16 cellular contexts compared by ENCODE assay signal in the genomic region with DNA sequence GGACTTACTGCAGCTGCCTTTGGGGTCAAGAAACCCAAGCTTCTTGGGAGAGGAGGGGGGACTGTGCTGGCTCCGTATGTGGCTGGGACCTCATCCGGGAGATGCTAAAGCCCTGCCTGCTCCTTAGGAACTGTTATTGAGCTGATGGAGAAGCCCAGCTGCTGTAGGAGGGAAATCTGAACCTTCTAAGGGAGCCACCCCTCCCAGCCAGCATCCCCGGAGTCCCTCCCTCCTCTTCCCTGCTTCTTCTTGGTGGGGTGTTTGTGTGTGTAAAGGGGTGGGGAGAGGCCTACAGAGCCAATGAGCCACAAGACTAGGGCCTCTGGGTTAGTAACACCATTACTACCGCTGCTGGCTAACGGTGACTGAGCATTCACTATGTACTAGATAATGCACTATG. TPM values are rescaled to one million over a fixed set of nuclear protein-coding genes. Genes with fewer than 3 reads are reported as not detected.
A peak's percentile ranks its signal among the peaks of the same experiment; 100 is the strongest.
DNase-seq lines count a peak whose midpoint lies in the region; ATAC-seq and TF ChIP-seq lines count a peak whose summit lies in the region.
"Had no signal": no experiment of that assay in that cellular context is flagged by ENCODE, and none has a peak within 500 bp of the region (broad histone marks: within the 10 kb centered on the region; RNA-seq: fewer than 3 reads in every experiment).

No MANE protein-coding gene starts in this region.

- TF ChIP-seq CTCF in chondrocyte (IDR thresholded peaks at IDR 0.05) (no peak), osteocyte (IDR thresholded peaks at IDR 0.05) (no peak)

- H3K4me3 Mint-ChIP-seq in activated CD4-positive, alpha-beta T cell treated with anti-CD3 and anti-CD28 coated beads, Interleukin-2, amount 10 ng/mL, durations not matched to agents 7 days and 5 days: no peak overlapping the region
- no peak overlapping the region for H3K4me3 Mint-ChIP-seq in chondrocyte (ENCODE audit: unreplicated experiment)
- H3K4me3 Mint-ChIP-seq in osteocyte (ENCODE audit: unreplicated experiment): no peak overlapping the region
- H3K4me3 Mint-ChIP-seq: HFFc6 had no signal

- H3K27ac ChIP-seq in aorta (ENCODE audit: low read depth in 1 of 2, low read length in 2 of 2): no peak overlapping the region
- H3K27ac ChIP-seq: KMS-11 had no signal

- peaks cover 62% of the 10 kb centered on the region for H3K4me1 Mint-ChIP-seq in activated CD4-positive, alpha-beta T cell treated with anti-CD3 and anti-CD28 coated beads, Interleukin-2, amount 10 ng/mL, durations not matched to agents 7 days and 5 days
- peaks cover 23% of the 10 kb centered on the region for H3K4me1 Mint-ChIP-seq in chondrocyte (ENCODE audit: low read depth)
- peaks cover 21% of the 10 kb centered on the region for H3K4me1 Mint-ChIP-seq in osteocyte (ENCODE audit: unreplicated experiment)

- no peaks in the 10 kb centered on the region for H3K9me3 ChIP-seq in aorta (ENCODE audit: control insufficient read depth, low read length)

- intact Hi-C loops in posterior vena cava (cut with DNase I) (no loop called here), aorta (cut with DNase I) (loop anchor here in 1 of 2 donors (10.0 kb wide), 1 partner anchor 179 kb away; no protein-coding TSS in a partner anchor)

- POLR2A ChIA-PET in activated CD4-positive, alpha-beta T cell treated with anti-CD3 and anti-CD28 coated beads, Interleukin-2, amount 10 ng/mL, durations not matched to agents 7 days and 5 days (lab: Charles Lee): no interaction called here

- no peaks in the 10 kb centered on the region for H3K4me1 ChIP-seq in aorta (ENCODE audit: control insufficient read depth in 1 of 2, insufficient read depth in 2 of 2, low read length in 2 of 2)

- H3K4me3 ChIP-seq in H7 (ENCODE audit: insufficient read depth, low read depth, low read length) (no peak overlapping the region), aorta (ENCODE audit: low read length in 2 of 2) (no peak overlapping the region)

- H3K36me3 ChIP-seq in H7 (replicated peaks; ENCODE audit: control insufficient read depth, insufficient read depth, low read length) (no peaks in the 10 kb centered on the region), aorta (ENCODE audit: control insufficient read depth in 1 of 2, insufficient read depth in 2 of 2, low read length in 1 of 2) (no peaks in the 10 kb centered on the region)

- peak overlapping the region; percentile 65 for H3K27ac Mint-ChIP-seq in activated CD4-positive, alpha-beta T cell treated with anti-CD3 and anti-CD28 coated beads, Interleukin-2, amount 10 ng/mL, durations not matched to agents 7 days and 5 days
- H3K27ac Mint-ChIP-seq in chondrocyte (ENCODE audit: unreplicated experiment): no peak overlapping the region
- H3K27ac Mint-ChIP-seq in osteocyte (ENCODE audit: unreplicated experiment): no peak overlapping the region
- H3K27ac Mint-ChIP-seq: HFFc6 had no signal

- WGBS in aorta, 2 donors: 87 to 88% methylated on average over 5 of the region's 5 CpGs

- no peaks in the 10 kb centered on the region for H3K9me3 Mint-ChIP-seq in activated CD4-positive, alpha-beta T cell treated with anti-CD3 and anti-CD28 coated beads, Interleukin-2, amount 10 ng/mL, durations not matched to agents 7 days and 5 days
- H3K9me3 Mint-ChIP-seq in chondrocyte (ENCODE audit: low read depth) (no peaks in the 10 kb centered on the region), osteocyte (ENCODE audit: unreplicated experiment) (no peaks in the 10 kb centered on the region)
- H3K9me3 Mint-ChIP-seq: HFFc6 had no signal

- no peaks in the 10 kb centered on the region for H3K36me3 Mint-ChIP-seq in activated CD4-positive, alpha-beta T cell treated with anti-CD3 and anti-CD28 coated beads, Interleukin-2, amount 10 ng/mL, durations not matched to agents 7 days and 5 days (ENCODE audit: low read depth)
- no peaks in the 10 kb centered on the region for H3K36me3 Mint-ChIP-seq in chondrocyte (ENCODE audit: low read depth)
- H3K36me3 Mint-ChIP-seq in osteocyte (ENCODE audit: unreplicated experiment): no peaks in the 10 kb centered on the region

- H3K27me3 Mint-ChIP-seq in activated CD4-positive, alpha-beta T cell treated with anti-CD3 and anti-CD28 coated beads, Interleukin-2, amount 10 ng/mL, durations not matched to agents 7 days and 5 days: no peaks in the 10 kb centered on the region
- H3K27me3 Mint-ChIP-seq in chondrocyte (ENCODE audit: low read depth) (no peaks in the 10 kb centered on the region), osteocyte (ENCODE audit: unreplicated experiment) (no peaks in the 10 kb centered on the region)

- DNase-seq in activated CD4-positive, alpha-beta T cell treated with anti-CD3 and anti-CD28 coated beads, Interleukin-2, amount 10 ng/mL, durations not matched to agents 7 days and 5 days: no peak
- no peak for DNase-seq in activated CD4-positive, alpha-beta T cell treated with anti-CD3 and anti-CD28 coated beads, Interleukin-2, amount 50 U/mL, for 48 hours
- peak; percentile 45 for DNase-seq in H7
- DNase-seq in chondrocyte (ENCODE audit: low spot score): peak; percentile 32
- peak; percentile 11 for DNase-seq in posterior vena cava (ENCODE audit: low spot score)
- no peak for DNase-seq in aorta
- no peak for DNase-seq in osteocyte (ENCODE audit: extremely low spot score, unreplicated experiment)
- DNase-seq: GDM1, NCI-H1694, NCI-H2107, NCI-H446 treated with DMSO at 0.1 percent for 48 hours had no signal

- CTCF ChIA-PET in activated CD4-positive, alpha-beta T cell treated with anti-CD3 and anti-CD28 coated beads, Interleukin-2, amount 10 ng/mL, durations not matched to agents 7 days and 5 days (lab: Charles Lee): interaction anchor here (0.6 to 2.4 kb wide), 11 partner anchors 11 to 954 kb away, joined by 3 to 10 read pairs (median 3); no protein-coding TSS in a partner anchor

- H3K27me3 ChIP-seq in H7 (ENCODE audit: control insufficient read depth, insufficient read depth, low read length): no peaks in the 10 kb centered on the region
- H3K27me3 ChIP-seq in aorta (ENCODE audit: control insufficient read depth in 1 of 2, insufficient read depth in 2 of 2, low read length in 1 of 2): no peaks in the 10 kb centered on the region

- no peak for ATAC-seq in aorta (ENCODE audit: low FRiP score)
- no peak for ATAC-seq in GM18868 (IDR thresholded peaks at IDR 0.05; ENCODE audit: unreplicated experiment)

RNA-seq across cellular contexts. Expression of a gene that starts 8.2 kb away (rescaled TPM):
- total RNA-seq in activated CD4-positive, alpha-beta T cell treated with anti-CD3 and anti-CD28 coated beads, Interleukin-2, amount 10 ng/mL, durations not matched to agents 7 days and 5 days: 1 to 10 TPM; 3.5 to 4.5 TPM
- 2.3 and 5.9 TPM in 2 replicates for total RNA-seq in H7 (2014; rRNA removed; shearing (Covaris generic))
- total RNA-seq in chondrocyte (1.8 to 3.1 TPM (median 1.9 TPM) in 3 replicates), posterior vena cava (1 to 10 TPM; 2.3 to 2.7 TPM), aorta (1 to 10 TPM; 3.9 to 9.0 TPM), osteocyte (3.2 and 3.5 TPM in 2 replicates)
- polyA plus RNA-seq in aorta: 1 to 10 TPM in 1 of 2 donors, not detected in 1; 4.3 TPM

RNA-seq across cellular contexts. Expression of a gene that starts 17.2 kb away (rescaled TPM):
- total RNA-seq in activated CD4-positive, alpha-beta T cell treated with anti-CD3 and anti-CD28 coated beads, Interleukin-2, amount 10 ng/mL, durations not matched to agents 7 days and 5 days: 100 to 1,000 TPM; 135 to 145 TPM
- 56.3 and 96.7 TPM in 2 replicates for total RNA-seq in H7 (2014; rRNA removed; shearing (Covaris generic))
- total RNA-seq in chondrocyte (75.5 to 79.2 TPM (median 75.5 TPM) in 3 replicates), posterior vena cava (100 to 1,000 TPM in 1 of 2 donors, 10 to 100 TPM in 1; 87.7 to 125 TPM), aorta (100 to 1,000 TPM; 126 to 171 TPM), osteocyte (113 and 127 TPM in 2 replicates)
- 10 to 100 TPM; 38.7 to 97.4 TPM for polyA plus RNA-seq in aorta

RNA-seq across cellular contexts. Expression of a gene that starts 52.2 kb away (rescaled TPM):
- total RNA-seq in activated CD4-positive, alpha-beta T cell treated with anti-CD3 and anti-CD28 coated beads, Interleukin-2, amount 10 ng/mL, durations not matched to agents 7 days and 5 days: 10 to 100 TPM; 25.9 to 30.3 TPM
- total RNA-seq in H7 (2014; rRNA removed; shearing (Covaris generic)): 332 and 360 TPM in 2 replicates
- total RNA-seq in chondrocyte (34.0 to 49.0 TPM (median 36.5 TPM) in 3 replicates), posterior vena cava (10 to 100 TPM; 19.1 to 21.1 TPM), aorta (10 to 100 TPM; 12.7 to 19.8 TPM), osteocyte (35.6 and 42.6 TPM in 2 replicates)
- 10 to 100 TPM; 18.5 to 22.3 TPM for polyA plus RNA-seq in aorta

RNA-seq across cellular contexts. Expression of a gene that starts 59.5 kb away (rescaled TPM):
- not detected for total RNA-seq in activated CD4-positive, alpha-beta T cell treated with anti-CD3 and anti-CD28 coated beads, Interleukin-2, amount 10 ng/mL, durations not matched to agents 7 days and 5 days
- 43.0 and 59.8 TPM in 2 replicates for total RNA-seq in H7 (2014; rRNA removed; shearing (Covaris generic))
- total RNA-seq in chondrocyte (not detected in 3 replicates), posterior vena cava (not detected), aorta (not detected), osteocyte (not detected in 2 replicates)
- polyA plus RNA-seq in aorta: not detected
- total RNA-seq: A673, HFFc6, MCF 10A had no signal

Comparison
In these comparisons a context has a peak if more than half of its experiments do, and no peak if none do; other contexts are left out.
1. DNase-seq: peak in H7 (single experiment), chondrocyte (single experiment) and posterior vena cava (single experiment); none in activated CD4-positive, alpha-beta T cell treated with anti-CD3 and anti-CD28 coated beads, Interleukin-2, amount 10 ng/mL, durations not matched to agents 7 days and 5 days (single experiment), activated CD4-positive, alpha-beta T cell treated with anti-CD3 and anti-CD28 coated beads, Interleukin-2, amount 50 U/mL, for 48 hours (0 of 2), aorta (0 of 2) and osteocyte (single experiment).